ENCODE assay signal across 7 cellular contexts in genomic region chr11:85663781-85664560, GRCh38. TPM values are rescaled to one million over a fixed set of nuclear protein-coding genes. Genes with fewer than 3 reads are reported as not detected.
A peak's percentile ranks its signal among the peaks of the same experiment; 100 is the strongest.
DNase-seq lines count a peak whose midpoint lies in the region; ATAC-seq, FAIRE-seq and TF ChIP-seq lines count a peak whose summit lies in the region.

No MANE protein-coding gene starts in this region.

- peaks cover 8% of the 10 kb centered on the region for H3K36me3 Mint-ChIP-seq in astrocyte (ENCODE audit: low read depth, unreplicated experiment)

- H4K20me1 ChIP-seq in astrocyte (ENCODE audit: insufficient read depth, low read length), result peaks cover 52% of the 10 kb centered on the region

- H2AFZ ChIP-seq in astrocyte (ENCODE audit: low read depth, low read length), result no peak overlapping the region

- peak overlapping the region; percentile 97 for H3K27ac Mint-ChIP-seq in astrocyte (ENCODE audit: unreplicated experiment)

- no peaks in the 10 kb centered on the region for H3K9me3 Mint-ChIP-seq in astrocyte (ENCODE audit: unreplicated experiment)

- peaks cover 59% of the 10 kb centered on the region for H3K79me2 ChIP-seq in astrocyte (ENCODE audit: insufficient read depth, low read length)

- H3K36me3 ChIP-seq in astrocyte (ENCODE audit: insufficient read depth, low read length) (peaks cover 11% of the 10 kb centered on the region), iPS DF 6.9 (ENCODE audit: control insufficient read depth, insufficient read depth, low read length) (no peaks in the 10 kb centered on the region; the same call in 1 of the 2 replicates)

- H3K4me3 Mint-ChIP-seq in astrocyte (ENCODE audit: unreplicated experiment), result peak overlapping the region; percentile 99

- peak overlapping the region; percentile 98 for H3K4me2 ChIP-seq in astrocyte (ENCODE audit: low read length)

- H3K27me3 ChIP-seq in astrocyte (ENCODE audit: insufficient read depth, low read length) (no peaks in the 10 kb centered on the region), iPS DF 6.9 (ENCODE audit: control insufficient read depth, insufficient read depth, low read length) (no peaks in the 10 kb centered on the region)

- TF ChIP-seq CTCF in GM13977 (IDR thresholded peaks at IDR 0.05; ENCODE audit: extremely low read depth, insufficient read depth, missing control alignments) (peak; percentile 61), NB4 (IDR thresholded peaks at IDR 0.05; ENCODE audit: low read depth, low read length) (peak; percentile 40), astrocyte (IDR thresholded peaks at IDR 0.05; ENCODE audit: insufficient read depth, low read depth, low read length) (peak; percentile 19)

- peaks cover 20% of the 10 kb centered on the region for H3K4me1 ChIP-seq in astrocyte (ENCODE audit: insufficient read depth, low read length)
- no peaks in the 10 kb centered on the region for H3K4me1 ChIP-seq in iPS DF 6.9 (ENCODE audit: control insufficient read depth, insufficient read depth, low read length)

- H3K4me1 Mint-ChIP-seq in astrocyte (ENCODE audit: low read depth, unreplicated experiment), result peaks cover 21% of the 10 kb centered on the region

- DNase-seq in GM13977 (ENCODE audit: low spot score), result peak; percentile 83
- DNase-seq in NB4 (ENCODE audit: low read depth), result peak; percentile 92
- DNase-seq in T-helper 9 cell, result peak; percentile 85
- peak; percentile 29 for DNase-seq in astrocyte (ENCODE audit: low read depth)
- DNase-seq in iPS DF 6.9 (ENCODE audit: low read depth, low spot score), result no peak
- DNase-seq in skeletal muscle cell (ENCODE audit: low read depth), result no peak

- in situ Hi-C loops in GM13977 (cut with MboI; ENCODE audit: low pct_unique_long_range_greater_than_20kb, low sequenced_read_pairs, unreplicated experiment), result no loop called here

- no CpG with 5 or more reads among the region's 70 CpGs for WGBS in iPS DF 6.9 (ENCODE audit: insufficient coverage, insufficient read length)

- peak; percentile 36 for TF ChIP-seq POLR2A in NB4 (IDR thresholded peaks at IDR 0.05; ENCODE audit: extremely low read depth, insufficient read length)

- peak overlapping the region; percentile 80 for H3K4me3 ChIP-seq in NB4 (ENCODE audit: low read depth, low read length)
- H3K4me3 ChIP-seq in astrocyte (ENCODE audit: insufficient read depth, low read depth, low read length), result peak overlapping the region; percentile 95
- H3K4me3 ChIP-seq in iPS DF 6.9 (ENCODE audit: low read length), result peak overlapping the region; percentile 99
- peak overlapping the region; percentile 91 for H3K4me3 ChIP-seq in skeletal muscle cell (ENCODE audit: low read depth, low read length)

- H3K9ac ChIP-seq in astrocyte (ENCODE audit: low read length), result peak overlapping the region; percentile 97

- peak overlapping the region; percentile 98 for H3K27ac ChIP-seq in astrocyte (ENCODE audit: low read depth, low read length)
- H3K27ac ChIP-seq in iPS DF 6.9 (ENCODE audit: low read length), result no peak overlapping the region

- no peaks in the 10 kb centered on the region for H3K27me3 Mint-ChIP-seq in astrocyte (ENCODE audit: low read depth, unreplicated experiment)

- H3K9me3 ChIP-seq in astrocyte (ENCODE audit: insufficient read depth, low read depth, low read length) (no peaks in the 10 kb centered on the region), iPS DF 6.9 (ENCODE audit: control insufficient read depth, insufficient read depth, low read length) (no peaks in the 10 kb centered on the region)

- peak; percentile 75 for ATAC-seq in HG02610 (IDR thresholded peaks at IDR 0.05; ENCODE audit: unreplicated experiment)

- FAIRE-seq in astrocyte (lab: Jason Lieb, UNC), result no peak

RNA-seq across cellular contexts. Expression of gene CREBZF, which starts 1.0 kb away (rescaled TPM):
- total RNA-seq in astrocyte, result 28.6 and 31.0 TPM in 2 replicates

RNA-seq across cellular contexts. Expression of gene TMEM126A, which starts 16.2 kb away (rescaled TPM):
- total RNA-seq in astrocyte, result 45.3 and 47.2 TPM in 2 replicates

RNA-seq across cellular contexts. Expression of gene CCDC89, which starts 22.0 kb away (rescaled TPM):
- 0.26 and 0.30 TPM in 2 replicates for total RNA-seq in astrocyte

RNA-seq across cellular contexts. Expression of gene TMEM126B, which starts 35.6 kb away (rescaled TPM):
- 50.9 and 51.3 TPM in 2 replicates for total RNA-seq in astrocyte

RNA-seq across cellular contexts. Expression of gene DLG2, which starts 36.8 kb away (rescaled TPM):
- total RNA-seq in astrocyte, result 1.8 and 2.8 TPM in 2 replicates

Comparison
In these comparisons a context has a peak if more than half of its experiments do, and no peak if none do; other contexts are left out.
1. DNase-seq: peak in GM13977 (single experiment), NB4 (single experiment), T-helper 9 cell (single experiment) and astrocyte (single experiment); none in iPS DF 6.9 (single experiment) and skeletal muscle cell (single experiment).
2. Peak in every context shown above with its lines, with median percentiles within 50 percentile points of each other: CTCF ChIP-seq and H3K4me3 ChIP-seq.